Comparison of ENCODE assay signal across 8 cellular contexts in the genomic region with DNA sequence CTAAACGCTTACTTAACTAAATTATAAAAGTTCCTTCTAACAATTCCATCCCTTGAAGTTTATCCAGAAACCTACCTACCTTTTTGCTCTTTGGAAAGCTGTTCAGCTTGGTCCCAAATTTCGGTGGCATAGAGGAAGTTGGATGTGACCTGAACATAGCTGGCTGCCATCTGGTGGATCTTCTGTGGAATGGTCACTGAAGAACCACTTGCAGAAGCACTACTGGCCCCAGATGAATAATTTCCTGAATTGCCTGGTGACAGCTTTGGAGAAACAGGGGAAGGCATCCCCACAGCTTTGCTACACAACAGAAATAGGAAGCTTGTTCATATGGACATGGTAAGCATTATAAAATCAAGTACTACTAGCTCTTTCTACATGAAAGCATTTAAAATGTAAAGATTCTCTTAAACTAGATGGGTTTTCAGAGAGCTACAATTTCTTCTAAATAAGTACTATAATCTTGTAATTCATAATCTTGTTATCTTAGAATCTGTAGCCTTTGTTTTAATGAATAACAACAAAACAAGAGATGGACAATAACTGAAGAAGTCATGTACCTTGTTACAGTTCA. TPM values are rescaled to one million over a fixed set of nuclear protein-coding genes. Genes with fewer than 3 reads are reported as not detected.
DNase-seq lines count a peak whose midpoint lies in the region; ATAC-seq and TF ChIP-seq lines count a peak whose summit lies in the region.

No MANE protein-coding gene starts in this region.

- TF ChIP-seq POLR2A in HCT116 (IDR thresholded peaks at IDR 0.05; ENCODE audit: borderline replicate concordance, extremely low read depth, insufficient read depth, insufficient read length): no peak

- CTCF ChIA-PET in HCT116 (lab: Charles Lee): interaction anchor here (0.6 to 2.2 kb wide), 13 partner anchors 8 to 378 kb away, joined by 3 to 10 read pairs (median 4); a partner anchor contains a TSS

- H4K20me1 ChIP-seq in HCT116 (ENCODE audit: insufficient read depth): no peaks in the 10 kb centered on the region

- no peak overlapping the region for H3K4me2 ChIP-seq in HCT116 (ENCODE audit: low read length)
- H3K4me2 ChIP-seq in parathyroid adenoma (ENCODE audit: low read length): no peak overlapping the region

- peak overlapping the region; percentile 75 for H3K27ac Mint-ChIP-seq in activated T-cell treated with anti-CD3 and anti-CD28 coated beads, Interleukin-2, amount 50 U/mL, for 72 hours

- no peaks in the 10 kb centered on the region for H3K27me3 Mint-ChIP-seq in activated T-cell treated with anti-CD3 and anti-CD28 coated beads, Interleukin-2, amount 50 U/mL, for 72 hours (ENCODE audit: low read depth)

- H3K9me2 ChIP-seq in HCT116 (ENCODE audit: insufficient read depth): no peaks in the 10 kb centered on the region

- H3K4me1 ChIP-seq in HCT116 (ENCODE audit: control insufficient read depth in 1 of 2, insufficient read depth in 2 of 2, low read length in 2 of 2) (no peaks in the 10 kb centered on the region), parathyroid adenoma (no peaks in the 10 kb centered on the region)

- H3K27ac ChIP-seq in HCT116 (ENCODE audit: low read depth, low read length): no peak overlapping the region
- H3K27ac ChIP-seq in parathyroid adenoma: no peak overlapping the region

- H3K27me3 ChIP-seq in HCT116 (ENCODE audit: insufficient read depth, low read length) (no peaks in the 10 kb centered on the region), parathyroid adenoma (ENCODE audit: control insufficient read depth, insufficient read depth, low read length) (no peaks in the 10 kb centered on the region)

- RAD21 ChIA-PET in HCT116 (lab: Charles Lee; ENCODE audit: low non-redundant PET in 1 of 2, low total read pairs in 2 of 2, uncharacterized antibody in 2 of 2, unreplicated experiment in 2 of 2): interaction anchor here in 1 of 2 experiments (0.6 to 1.2 kb wide), 2 partner anchors 128 to 166 kb away, joined by 3 read pairs; no protein-coding TSS in a partner anchor

- H3K79me2 ChIP-seq in HCT116 (ENCODE audit: insufficient read depth, low read length) (no peaks in the 10 kb centered on the region), parathyroid adenoma (no peaks in the 10 kb centered on the region)

- peaks cover 11% of the 10 kb centered on the region for H3K4me1 Mint-ChIP-seq in activated T-cell treated with anti-CD3 and anti-CD28 coated beads, Interleukin-2, amount 50 U/mL, for 72 hours (ENCODE audit: low read depth)

- no TSS peak for BruUV-seq in HCT116 (replicated peaks; lab: Mats Ljungman, UMichigan)

- no peaks in the 10 kb centered on the region for H3K9me3 Mint-ChIP-seq in activated T-cell treated with anti-CD3 and anti-CD28 coated beads, Interleukin-2, amount 50 U/mL, for 72 hours

- no peak overlapping the region for H3K4me3 ChIP-seq in HCT116 (replicated peaks in 1 of 2; ENCODE audit: low read depth in 1 of 2, low read length in 2 of 2)
- H3K4me3 ChIP-seq in parathyroid adenoma (ENCODE audit: low read depth, low read length): no peak overlapping the region

- no peak overlapping the region for H3K4me3 Mint-ChIP-seq in activated T-cell treated with anti-CD3 and anti-CD28 coated beads, Interleukin-2, amount 50 U/mL, for 72 hours

- peak; percentile 67 to 78 (median 71); a peak in 5 of 6 replicates for TF ChIP-seq CTCF in HCT116 (IDR thresholded peaks at IDR 0.05 in 2 of 3, conservative IDR thresholded peaks at IDR 0.05 in 1 of 3; ENCODE audit: borderline replicate concordance in 1 of 3, insufficient read depth in 1 of 3, low read depth in 2 of 3, low read length in 2 of 3)
- peak; percentile 74 for TF ChIP-seq CTCF in parathyroid adenoma (IDR thresholded peaks at IDR 0.05)

- peak; percentile 67 for TF ChIP-seq RAD21 in HCT116 (IDR thresholded peaks at IDR 0.05; ENCODE audit: low read depth)

- H3K36me3 ChIP-seq in HCT116 (ENCODE audit: control insufficient read depth in 1 of 2, insufficient read depth in 2 of 2, low read length in 2 of 2): peaks cover 13 to 67% of the 10 kb centered on the region in 2 experiments
- no peaks in the 10 kb centered on the region for H3K36me3 ChIP-seq in parathyroid adenoma (ENCODE audit: control insufficient read depth, insufficient read depth, low read length)

- ATAC-seq in HCT116 (peak; percentile 98), HG03439 (IDR thresholded peaks at IDR 0.05; ENCODE audit: unreplicated experiment) (no peak), GM19463 (IDR thresholded peaks at IDR 0.05; ENCODE audit: unreplicated experiment) (no peak)
- ATAC-seq in activated T-cell treated with anti-CD3 and anti-CD28 coated beads, Interleukin-2, amount 50 U/mL, for 72 hours (replicated peaks in 1 of 2): peak in 1 of 2 donors; percentile 44

- peaks cover 9 to 17% of the 10 kb centered on the region in 2 donors for H3K36me3 Mint-ChIP-seq in activated T-cell treated with anti-CD3 and anti-CD28 coated beads, Interleukin-2, amount 50 U/mL, for 72 hours (ENCODE audit: insufficient read depth in 2 of 2)

- no peak overlapping the region for H3K9ac ChIP-seq in HCT116 (ENCODE audit: low read length)
- H3K9ac ChIP-seq in parathyroid adenoma: no peak overlapping the region

- H2AFZ ChIP-seq in HCT116 (ENCODE audit: low read depth, low read length, poor library complexity, severe bottlenecking): no peak overlapping the region
- H2AFZ ChIP-seq in parathyroid adenoma: no peak overlapping the region

- intact Hi-C loops in HCT116 (cut with micrococcal nuclease) (loop anchor here (1.0 kb wide), 2 partner anchors 53 to 497 kb away; a partner anchor contains a TSS), head of caudate nucleus (cut with DNase I) (loop anchor here (5.0 kb wide), 1 partner anchor 56 kb away; no protein-coding TSS in a partner anchor)

- DNase-seq in Daoy (ENCODE audit: low read depth): peak; percentile 63
- DNase-seq in HCT116 (ENCODE audit: low read depth, low spot score): peak; percentile 52
- peak; percentile 2 to 68 for DNase-seq in NCI-H526 (lab: John Stamatoyannopoulos, UW)
- DNase-seq in activated T-cell treated with anti-CD3 and anti-CD28 coated beads, Interleukin-2, amount 50 U/mL, for 72 hours: peak; percentile 12 to 15
- peak in 39 of 42 donors; percentile 27 to 87 (median 65) for DNase-seq in head of caudate nucleus

- H3K9me3 ChIP-seq in HCT116 (ENCODE audit: control insufficient read depth in 1 of 2, insufficient read depth in 1 of 2, low read depth in 1 of 2, low read length in 2 of 2) (no peaks in the 10 kb centered on the region), parathyroid adenoma (ENCODE audit: control insufficient read depth, low read length) (no peaks in the 10 kb centered on the region)

- POLR2A ChIA-PET in HCT116 (lab: Charles Lee): no interaction called here

TF ChIP-seq in HCT116, 20 proteins besides CTCF, POLR2A, EP300 and RAD21:
- TF ChIP-seq CEBPB (IDR thresholded peaks at IDR 0.05; ENCODE audit: low read depth) (no peak), SP1 (IDR thresholded peaks at IDR 0.05; ENCODE audit: low read depth) (0 out of 2 replicates have a peak, but pooled peaks have one; percentile 4), EZH2 (IDR thresholded peaks at IDR 0.05) (no peak), JUND (IDR thresholded peaks at IDR 0.05) (no peak)
- TF ChIP-seq, protein P1, sequence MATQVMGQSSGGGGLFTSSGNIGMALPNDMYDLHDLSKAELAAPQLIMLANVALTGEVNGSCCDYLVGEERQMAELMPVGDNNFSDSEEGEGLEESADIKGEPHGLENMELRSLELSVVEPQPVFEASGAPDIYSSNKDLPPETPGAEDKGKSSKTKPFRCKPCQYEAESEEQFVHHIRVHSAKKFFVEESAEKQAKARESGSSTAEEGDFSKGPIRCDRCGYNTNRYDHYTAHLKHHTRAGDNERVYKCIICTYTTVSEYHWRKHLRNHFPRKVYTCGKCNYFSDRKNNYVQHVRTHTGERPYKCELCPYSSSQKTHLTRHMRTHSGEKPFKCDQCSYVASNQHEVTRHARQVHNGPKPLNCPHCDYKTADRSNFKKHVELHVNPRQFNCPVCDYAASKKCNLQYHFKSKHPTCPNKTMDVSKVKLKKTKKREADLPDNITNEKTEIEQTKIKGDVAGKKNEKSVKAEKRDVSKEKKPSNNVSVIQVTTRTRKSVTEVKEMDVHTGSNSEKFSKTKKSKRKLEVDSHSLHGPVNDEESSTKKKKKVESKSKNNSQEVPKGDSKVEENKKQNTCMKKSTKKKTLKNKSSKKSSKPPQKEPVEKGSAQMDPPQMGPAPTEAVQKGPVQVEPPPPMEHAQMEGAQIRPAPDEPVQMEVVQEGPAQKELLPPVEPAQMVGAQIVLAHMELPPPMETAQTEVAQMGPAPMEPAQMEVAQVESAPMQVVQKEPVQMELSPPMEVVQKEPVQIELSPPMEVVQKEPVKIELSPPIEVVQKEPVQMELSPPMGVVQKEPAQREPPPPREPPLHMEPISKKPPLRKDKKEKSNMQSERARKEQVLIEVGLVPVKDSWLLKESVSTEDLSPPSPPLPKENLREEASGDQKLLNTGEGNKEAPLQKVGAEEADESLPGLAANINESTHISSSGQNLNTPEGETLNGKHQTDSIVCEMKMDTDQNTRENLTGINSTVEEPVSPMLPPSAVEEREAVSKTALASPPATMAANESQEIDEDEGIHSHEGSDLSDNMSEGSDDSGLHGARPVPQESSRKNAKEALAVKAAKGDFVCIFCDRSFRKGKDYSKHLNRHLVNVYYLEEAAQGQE (IDR thresholded peaks at IDR 0.05; ENCODE audit: low read depth): no peak

RNA-seq across cellular contexts. Expression of a gene that starts 9.9 kb away (rescaled TPM):
- 0.17 and 0.68 TPM in 2 replicates for total RNA-seq in Daoy (2014; rRNA removed; shearing (Covaris generic))
- 1.2 TPM for total RNA-seq in HCT116 (2021; ENCODE audit: unreplicated experiment)
- polyA plus RNA-seq in HCT116 (2012): 0.75 and 0.77 TPM in 2 replicates
- total RNA-seq in activated T-cell treated with anti-CD3 and anti-CD28 coated beads, Interleukin-2, amount 50 U/mL, for 72 hours: 1 to 10 TPM; 5.0 to 7.2 TPM

RNA-seq across cellular contexts. Expression of a gene that starts 16.9 kb away (rescaled TPM):
- 287 and 294 TPM in 2 replicates for total RNA-seq in Daoy (2014; rRNA removed; shearing (Covaris generic))
- total RNA-seq in HCT116 (2021; ENCODE audit: unreplicated experiment): 528 TPM
- 276 and 358 TPM in 2 replicates for polyA plus RNA-seq in HCT116 (2012)
- total RNA-seq in activated T-cell treated with anti-CD3 and anti-CD28 coated beads, Interleukin-2, amount 50 U/mL, for 72 hours: 100 to 1,000 TPM; 189 TPM

RNA-seq across cellular contexts. Expression of a gene that starts 17.1 kb away (rescaled TPM):
- total RNA-seq in Daoy (2014; rRNA removed; shearing (Covaris generic)): 0.17 TPM in 1 of 2 replicates, not detected in the other
- 0.49 TPM for total RNA-seq in HCT116 (2021; ENCODE audit: unreplicated experiment)
- 0.24 and 0.36 TPM in 2 replicates for polyA plus RNA-seq in HCT116 (2012)
- 1 to 10 TPM; 1.9 to 2.8 TPM for total RNA-seq in activated T-cell treated with anti-CD3 and anti-CD28 coated beads, Interleukin-2, amount 50 U/mL, for 72 hours

RNA-seq across cellular contexts. Expression of a gene that starts 52.9 kb away (rescaled TPM):
- 8.2 and 8.3 TPM in 2 replicates for total RNA-seq in Daoy (2014; rRNA removed; shearing (Covaris generic))
- 9.5 TPM for total RNA-seq in HCT116 (2021; ENCODE audit: unreplicated experiment)
- 5.0 and 5.6 TPM in 2 replicates for polyA plus RNA-seq in HCT116 (2012)
- 1 to 10 TPM; 1.1 to 2.1 TPM for total RNA-seq in activated T-cell treated with anti-CD3 and anti-CD28 coated beads, Interleukin-2, amount 50 U/mL, for 72 hours

Comparison
In these comparisons a context has a peak if more than half of its experiments do, and no peak if none do; other contexts are left out.
1. DNase-seq: peak in every context shown above with its lines; median percentile 65 in head of caudate nucleus; 63 in Daoy; 52 in HCT116; 35 in NCI-H526; 14 in activated T-cell treated with anti-CD3 and anti-CD28 coated beads, Interleukin-2, amount 50 U/mL, for 72 hours.